25 cellular contexts compared by ENCODE assay signal in genomic region chr11:61578819-61579218, GRCh38. TPM values are rescaled to one million over a fixed set of nuclear protein-coding genes. Genes with fewer than 3 reads are reported as not detected.
DNase-seq lines count a peak whose midpoint lies in the region; ATAC-seq and TF ChIP-seq lines count a peak whose summit lies in the region.
"Had no signal": no experiment of that assay in that cellular context is flagged by ENCODE, and none has a peak within 500 bp of the region (broad histone marks: within the 10 kb centered on the region; RNA-seq: fewer than 3 reads in every experiment).

No MANE protein-coding gene starts in this region.

- CTCF ChIA-PET in CD4-positive, alpha-beta T cell (lab: Charles Lee) = no interaction called here
- CTCF ChIA-PET in T-cell (lab: Charles Lee) = no interaction called here

- peaks cover 27% of the 10 kb centered on the region for H3K27me3 ChIP-seq in CD4-positive, alpha-beta T cell (ENCODE audit: control insufficient read depth, insufficient read depth, low read length)
- peaks cover 50% of the 10 kb centered on the region for H3K27me3 ChIP-seq in neural progenitor cell

- H3K36me3 Mint-ChIP-seq in CD4-positive, alpha-beta T cell (ENCODE audit: low read depth) = peaks cover 5% of the 10 kb centered on the region
- no peaks in the 10 kb centered on the region for H3K36me3 Mint-ChIP-seq in T-cell
- peaks cover 16% of the 10 kb centered on the region for H3K36me3 Mint-ChIP-seq in effector memory CD8-positive, alpha-beta T cell (ENCODE audit: insufficient read depth)
- H3K36me3 Mint-ChIP-seq in neural progenitor cell = no peaks in the 10 kb centered on the region
- H3K36me3 Mint-ChIP-seq: activated naive CD8-positive, alpha-beta T cell treated with anti-CD3 and anti-CD28 coated beads, Interleukin-2, amount 10 ng/mL, durations not matched to agents 7 days and 5 days had no signal

- H3K36me3 ChIP-seq in neural progenitor cell = no peaks in the 10 kb centered on the region
- H3K36me3 ChIP-seq: esophagus muscularis mucosa, heart right ventricle, Peyer's patch had no signal

- H3K4me1 ChIP-seq in neural progenitor cell = peaks cover 47% of the 10 kb centered on the region
- H3K4me1 ChIP-seq: foreskin keratinocyte had no signal

- H3K9me3 ChIP-seq in CD4-positive, alpha-beta T cell (ENCODE audit: control insufficient read depth, low read length) = no peaks in the 10 kb centered on the region
- no peaks in the 10 kb centered on the region for H3K9me3 ChIP-seq in neural progenitor cell (ENCODE audit: low read depth)
- H3K9me3 ChIP-seq: esophagus muscularis mucosa, heart right ventricle, Peyer's patch, upper lobe of left lung had no signal

- H3K9me3 Mint-ChIP-seq in CD4-positive, alpha-beta T cell = no peaks in the 10 kb centered on the region
- no peaks in the 10 kb centered on the region for H3K9me3 Mint-ChIP-seq in T-cell
- no peaks in the 10 kb centered on the region for H3K9me3 Mint-ChIP-seq in effector memory CD8-positive, alpha-beta T cell
- no peaks in the 10 kb centered on the region for H3K9me3 Mint-ChIP-seq in neural progenitor cell
- no peaks in the 10 kb centered on the region for H3K9me3 Mint-ChIP-seq in stimulated activated naive CD8-positive, alpha-beta T cell treated with anti-CD3 and anti-CD28 coated beads, Interleukin-15, amount 100 ng/mL, for 72 hours
- H3K9me3 Mint-ChIP-seq: activated naive CD8-positive, alpha-beta T cell treated with anti-CD3 and anti-CD28 coated beads, Interleukin-2, amount 10 ng/mL, durations not matched to agents 7 days and 5 days; T-helper 2 cell treated with Interferon-gamma antibody and Interleukin-4, amounts not matched to agents 5 μg/mL and 100 μg/mL, for 36 hours had no signal

- H3K4me3 ChIP-seq in neural progenitor cell = no peak overlapping the region
- H3K4me3 ChIP-seq: Peyer's patch, upper lobe of left lung had no signal

- intact Hi-C loops in CD4-positive, alpha-beta T cell (cut with DNase I, micrococcal nuclease) = no loop called here

- H3K27ac Mint-ChIP-seq in CD4-positive, alpha-beta T cell = no peak overlapping the region
- no peak overlapping the region for H3K27ac Mint-ChIP-seq in T-cell
- no peak overlapping the region for H3K27ac Mint-ChIP-seq in effector memory CD8-positive, alpha-beta T cell
- H3K27ac Mint-ChIP-seq in neural progenitor cell = no peak overlapping the region
- no peak overlapping the region for H3K27ac Mint-ChIP-seq in stimulated activated naive CD8-positive, alpha-beta T cell treated with anti-CD3 and anti-CD28 coated beads, Interleukin-15, amount 100 ng/mL, for 72 hours
- H3K27ac Mint-ChIP-seq: activated naive CD8-positive, alpha-beta T cell treated with anti-CD3 and anti-CD28 coated beads, Interleukin-2, amount 10 ng/mL, durations not matched to agents 7 days and 5 days; T-helper 2 cell treated with Interferon-gamma antibody and Interleukin-4, amounts not matched to agents 5 μg/mL and 100 μg/mL, for 36 hours had no signal

- H3K9ac ChIP-seq in neural progenitor cell = no peak overlapping the region

- no peak overlapping the region for H3K4me2 ChIP-seq in neural progenitor cell

- DNase-seq in CD4-positive, alpha-beta T cell = no peak
- DNase-seq in T-cell (no peak), neural progenitor cell (ENCODE audit: low spot score) (no peak), NCI-H2029 (lab: John Stamatoyannopoulos, UW) (no peak)
- DNase-seq in effector memory CD8-positive, alpha-beta T cell = no peak
- DNase-seq in activated CD4-positive, alpha-beta T cell treated with anti-CD3 and anti-CD28 coated beads for 48 hours = no peak
- DNase-seq in stimulated activated naive CD8-positive, alpha-beta T cell treated with anti-CD3 and anti-CD28 coated beads, Interleukin-15, amount 100 ng/mL, for 72 hours = no peak
- DNase-seq: activated CD4-positive, alpha-beta T cell treated with anti-CD3 and anti-CD28 coated beads for 4 hours; activated effector memory CD4-positive, alpha-beta T cell treated with anti-CD3 and anti-CD28 coated beads, Interleukin-2, amount 50 U/mL, for 16 hours; activated naive CD8-positive, alpha-beta T cell treated with anti-CD3 and anti-CD28 coated beads, Interleukin-2, amount 10 ng/mL, durations not matched to agents 7 days and 5 days; activated T-cell treated with anti-CD3 and anti-CD28 coated beads, Interleukin-2, amount 50 U/mL, for 1 hour; cortex of kidney; DMS 273 treated with DMSO at 0.1 percent for 48 hours; foreskin keratinocyte; heart right ventricle; kidney; NCI-H446 treated with DMSO at 0.1 percent for 48 hours; NCI-H774; Peyer's patch; SHP77; stimulated activated CD4-positive, alpha-beta T cell treated with anti-CD3 and anti-CD28 coated beads, Interleukin-4, amount 100 ng/mL, for 4 hours had no signal

- peaks cover 52% of the 10 kb centered on the region for H3K27me3 Mint-ChIP-seq in CD4-positive, alpha-beta T cell
- H3K27me3 Mint-ChIP-seq in T-cell (peaks cover 22 to 57% of the 10 kb centered on the region in 2 donors), neural progenitor cell (ENCODE audit: insufficient read depth, low read depth) (peaks cover 40% of the 10 kb centered on the region)
- peaks cover 44 to 87% of the 10 kb centered on the region in 2 donors for H3K27me3 Mint-ChIP-seq in effector memory CD8-positive, alpha-beta T cell
- peaks cover 60% of the 10 kb centered on the region for H3K27me3 Mint-ChIP-seq in stimulated activated naive CD8-positive, alpha-beta T cell treated with anti-CD3 and anti-CD28 coated beads, Interleukin-15, amount 100 ng/mL, for 72 hours

- POLR2A ChIA-PET in CD4-positive, alpha-beta T cell (lab: Charles Lee) = no interaction called here
- POLR2A ChIA-PET in T-cell (lab: Charles Lee) = interaction anchor here in 1 of 2 donors (0.8 kb wide), 1 partner anchor 212 kb away, joined by 5 read pairs; no protein-coding TSS in a partner anchor

- no peak for TF ChIP-seq CTCF in CD4-positive, alpha-beta T cell (IDR thresholded peaks at IDR 0.05)
- TF ChIP-seq CTCF in neural progenitor cell (IDR thresholded peaks at IDR 0.05) = no peak

- ATAC-seq in CD4-positive, alpha-beta T cell (ENCODE audit: poor library complexity) = no peak
- no peak for ATAC-seq in T-cell (replicated peaks in 1 of 4)
- ATAC-seq in effector memory CD8-positive, alpha-beta T cell (replicated peaks) = no peak
- no peak for ATAC-seq in HG03095 (IDR thresholded peaks at IDR 0.05; ENCODE audit: unreplicated experiment)
- ATAC-seq in stimulated activated naive CD8-positive, alpha-beta T cell treated with anti-CD3 and anti-CD28 coated beads, Interleukin-15, amount 100 ng/mL, for 72 hours = no peak
- ATAC-seq: foreskin keratinocyte, heart right ventricle had no signal

- peaks cover 22% of the 10 kb centered on the region for H4K20me1 ChIP-seq in neural progenitor cell (ENCODE audit: low read depth)

- H2AFZ ChIP-seq in neural progenitor cell (replicated peaks) = no peak overlapping the region

- H3F3A ChIP-seq in neural progenitor cell (ENCODE audit: low read depth) = no peaks in the 10 kb centered on the region

- H3K27ac ChIP-seq in CD4-positive, alpha-beta T cell (ENCODE audit: low read depth, low read length) = no peak overlapping the region
- H3K27ac ChIP-seq in neural progenitor cell = no peak overlapping the region
- H3K27ac ChIP-seq: esophagus muscularis mucosa, foreskin keratinocyte, heart right ventricle, Peyer's patch, upper lobe of left lung had no signal

- no peaks in the 10 kb centered on the region for H3K79me2 ChIP-seq in neural progenitor cell (ENCODE audit: low read depth)

- H3K4me3 Mint-ChIP-seq in CD4-positive, alpha-beta T cell = peak overlapping the region; percentile 80
- H3K4me3 Mint-ChIP-seq in T-cell (peak overlapping the region in 2 of 3 donors; percentile 49 to 71), neural progenitor cell (peak overlapping the region; percentile 58)
- peak overlapping the region; percentile 70 to 77 for H3K4me3 Mint-ChIP-seq in effector memory CD8-positive, alpha-beta T cell
- H3K4me3 Mint-ChIP-seq in stimulated activated naive CD8-positive, alpha-beta T cell treated with anti-CD3 and anti-CD28 coated beads, Interleukin-15, amount 100 ng/mL, for 72 hours = no peak overlapping the region

- H3K4me1 Mint-ChIP-seq in CD4-positive, alpha-beta T cell (ENCODE audit: low read depth) = peaks cover 9% of the 10 kb centered on the region
- H3K4me1 Mint-ChIP-seq in T-cell (peaks cover 9 to 18% (median 10%) of the 10 kb centered on the region in 3 donors), neural progenitor cell (peaks cover 44% of the 10 kb centered on the region)
- peaks cover 7 to 14% of the 10 kb centered on the region in 2 donors for H3K4me1 Mint-ChIP-seq in effector memory CD8-positive, alpha-beta T cell (ENCODE audit: low read depth in 2 of 2)
- peaks cover 16% of the 10 kb centered on the region for H3K4me1 Mint-ChIP-seq in stimulated activated naive CD8-positive, alpha-beta T cell treated with anti-CD3 and anti-CD28 coated beads, Interleukin-15, amount 100 ng/mL, for 72 hours

RNA-seq across cellular contexts. Expression of gene SYT7, which starts 2.1 kb away (rescaled TPM):
- total RNA-seq in CD4-positive, alpha-beta T cell = not detected
- total RNA-seq in T-cell (under 1 TPM in 3 of 5 donors, not detected in 2; 0.19 to 0.26 (median 0.20) TPM), neural progenitor cell (ENCODE audit: low replicate concordance) (0.73 and 4.4 TPM in 2 replicates)
- total RNA-seq: activated naive CD8-positive, alpha-beta T cell treated with anti-CD3 and anti-CD28 coated beads, Interleukin-2, amount 10 ng/mL, durations not matched to agents 7 days and 5 days had no signal

Comparison
In these comparisons a context has a peak if more than half of its experiments do, and no peak if none do; other contexts are left out.
1. H3K4me3 Mint-ChIP-seq: peak in CD4-positive, alpha-beta T cell (single experiment), T-cell (2 of 3), effector memory CD8-positive, alpha-beta T cell (2 of 2) and neural progenitor cell (single experiment); none in stimulated activated naive CD8-positive, alpha-beta T cell treated with anti-CD3 and anti-CD28 coated beads, Interleukin-15, amount 100 ng/mL, for 72 hours (0 of 2).